Comparison of ENCODE assay signal across 14 cellular contexts in the genomic region with DNA sequence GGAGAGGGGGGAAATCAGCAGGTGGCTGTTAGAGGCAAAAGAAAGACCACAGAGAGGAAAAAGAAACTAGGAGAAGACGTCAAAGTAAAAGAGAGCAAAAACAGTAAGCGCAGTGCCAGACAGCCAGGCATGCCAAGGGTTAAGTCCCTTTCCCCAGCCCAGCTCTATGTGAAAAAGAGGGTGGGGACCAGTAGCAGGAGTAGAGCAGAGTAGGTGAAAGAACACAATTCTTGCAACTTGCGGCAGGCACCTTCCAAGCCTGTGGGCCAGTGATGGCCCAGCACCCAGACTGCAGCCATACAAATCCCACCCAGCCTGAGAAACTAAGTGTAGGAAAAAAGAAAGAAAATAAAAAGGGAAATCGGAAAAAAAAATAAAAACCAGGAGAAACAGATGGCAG.
DNase-seq lines count a peak whose midpoint lies in the region; ATAC-seq, FAIRE-seq and TF ChIP-seq lines count a peak whose summit lies in the region.
"Had no signal": no experiment of that assay in that cellular context is flagged by ENCODE, and none has a peak within 500 bp of the region (broad histone marks: within the 10 kb centered on the region; RNA-seq: fewer than 3 reads in every experiment).

No MANE protein-coding gene starts in this region.

- H3K27me3 Mint-ChIP-seq in GM23338 (ENCODE audit: insufficient read depth, low read depth, poor library complexity) (peaks cover 6% of the 10 kb centered on the region), WTC11 (ENCODE audit: low read depth) (peaks cover 10% of the 10 kb centered on the region)
- no peaks in the 10 kb centered on the region for H3K27me3 Mint-ChIP-seq in CD8-positive, alpha-beta T cell (ENCODE audit: low read depth)

- H3K9me3 ChIP-seq in CD8-positive, alpha-beta T cell (ENCODE audit: low read length) = peaks cover 13% of the 10 kb centered on the region
- H3K9me3 ChIP-seq: A549, BE2C, HAP-1 had no signal

- H3K36me3 Mint-ChIP-seq in GM23338 (ENCODE audit: low read depth) (peaks cover 32% of the 10 kb centered on the region), WTC11 (peaks cover 33% of the 10 kb centered on the region)
- H3K36me3 Mint-ChIP-seq in CD8-positive, alpha-beta T cell = peaks cover 3% of the 10 kb centered on the region

- intact Hi-C loops in CD8-positive, alpha-beta T cell (cut with DNase I, micrococcal nuclease) = no loop called here

- H3K27ac Mint-ChIP-seq in GM23338 (no peak overlapping the region), WTC11 (0 out of 2 replicates have a peak overlapping the region, but pooled peaks have one; percentile 4)
- no peak overlapping the region for H3K27ac Mint-ChIP-seq in CD8-positive, alpha-beta T cell

- H3K4me3 ChIP-seq in GM23338 = no peak overlapping the region
- no peak overlapping the region for H3K4me3 ChIP-seq in CD8-positive, alpha-beta T cell (ENCODE audit: low read depth, low read length)
- H3K4me3 ChIP-seq: A549, GM12878, GM23248, HAP-1, K562 had no signal

- H3K4me3 Mint-ChIP-seq in GM23338 (no peak overlapping the region), WTC11 (peak overlapping the region; percentile 35)
- no peak overlapping the region for H3K4me3 Mint-ChIP-seq in CD8-positive, alpha-beta T cell

- peak; percentile 58 for DNase-seq in GM23338 (ENCODE audit: low spot score)
- peak; percentile 19 for DNase-seq in WTC11 (ENCODE audit: low spot score)
- peak; percentile 49 for DNase-seq in islet precursor cell
- no peak for DNase-seq in NCI-H1092 treated with DMSO at 0.1 percent for 48 hours (lab: John Stamatoyannopoulos, UW)
- DNase-seq in CD8-positive, alpha-beta T cell = no peak
- no peak for DNase-seq in HTR-8/SVneo (ENCODE audit: insufficient read length, low spot score)
- DNase-seq: BE2C, DMS53, GM23248 had no signal

- POLR2A ChIA-PET in WTC11 (lab: Charles Lee) = interaction anchor here (0.5 to 1.0 kb wide), 2 partner anchors 64 to 454 kb away, joined by 4 read pairs; partner anchors contain the start of gene ZNF85
- POLR2A ChIA-PET in CD8-positive, alpha-beta T cell (lab: Charles Lee) = no interaction called here

- H3K27me3 ChIP-seq in GM23338 (ENCODE audit: insufficient read depth) = no peaks in the 10 kb centered on the region
- H3K27me3 ChIP-seq in CD8-positive, alpha-beta T cell (ENCODE audit: insufficient read depth, low read length) = no peaks in the 10 kb centered on the region
- H3K27me3 ChIP-seq: BE2C had no signal

- H3K36me3 ChIP-seq in GM23338 (ENCODE audit: insufficient read depth) = no peaks in the 10 kb centered on the region
- no peaks in the 10 kb centered on the region for H3K36me3 ChIP-seq in CD8-positive, alpha-beta T cell (ENCODE audit: insufficient read depth, low read length)
- H3K36me3 ChIP-seq: BE2C, HAP-1 had no signal

- H3K79me2 ChIP-seq in GM23338 (replicated peaks; ENCODE audit: insufficient read depth) = no peaks in the 10 kb centered on the region

- peak overlapping the region; percentile 4; the same call in 1 of the 2 replicates for H2AFZ ChIP-seq in GM23338
- H2AFZ ChIP-seq: GM23248 had no signal

- no peaks in the 10 kb centered on the region for H3F3A ChIP-seq in GM23338 (replicated peaks; ENCODE audit: low read depth)

- H3K4me1 Mint-ChIP-seq in GM23338 (no peaks in the 10 kb centered on the region), WTC11 (peaks cover 13% of the 10 kb centered on the region)
- no peaks in the 10 kb centered on the region for H3K4me1 Mint-ChIP-seq in CD8-positive, alpha-beta T cell (ENCODE audit: low read depth)

- CTCF ChIA-PET in WTC11 (lab: Charles Lee) = interaction anchor here (0.6 kb wide), 1 partner anchor 625 kb away, joined by 4 read pairs; no protein-coding TSS in a partner anchor
- CTCF ChIA-PET in CD8-positive, alpha-beta T cell (lab: Charles Lee) = interaction anchor here (0.6 kb wide), 1 partner anchor 105 kb away, joined by 3 read pairs; no protein-coding TSS in a partner anchor

- FAIRE-seq in HTR-8/SVneo (lab: Jason Lieb, UNC) = no peak
- FAIRE-seq: A549, GM12878, GM18507, K562 had no signal

- no peaks in the 10 kb centered on the region for H3K9me2 ChIP-seq in GM23338 (ENCODE audit: insufficient read depth)

- TF ChIP-seq CTCF in GM23338 (conservative IDR thresholded peaks at IDR 0.05; ENCODE audit: low read depth in 2 of 2) = no peak
- TF ChIP-seq CTCF in WTC11 (IDR thresholded peaks at IDR 0.05) = no peak
- TF ChIP-seq CTCF in CD8-positive, alpha-beta T cell (IDR thresholded peaks at IDR 0.05) = no peak

- H3K4me2 ChIP-seq in GM23338 = no peak overlapping the region
- H3K4me2 ChIP-seq: A549 had no signal

- no peak overlapping the region for H3K27ac ChIP-seq in GM23338 (ENCODE audit: low read depth)
- no peak overlapping the region for H3K27ac ChIP-seq in CD8-positive, alpha-beta T cell (ENCODE audit: low read depth, low read length)
- H3K27ac ChIP-seq: A549, GM23248 had no signal

- H3K4me1 ChIP-seq in GM23338 (ENCODE audit: insufficient read depth) = no peaks in the 10 kb centered on the region
- H3K4me1 ChIP-seq in CD8-positive, alpha-beta T cell (ENCODE audit: insufficient read depth, low read length) = no peaks in the 10 kb centered on the region
- H3K4me1 ChIP-seq: A549, BE2C, HAP-1 had no signal

- H3K9me3 Mint-ChIP-seq in GM23338 = peaks cover 90% of the 10 kb centered on the region
- H3K9me3 Mint-ChIP-seq in WTC11 = peaks cover 63% of the 10 kb centered on the region
- H3K9me3 Mint-ChIP-seq in CD8-positive, alpha-beta T cell = peaks cover 48% of the 10 kb centered on the region

- ATAC-seq in GM23338 (no peak), WTC11 (peak; percentile 94)
- ATAC-seq in CD8-positive, alpha-beta T cell = no peak
- ATAC-seq: A549, GM12878, K562 had no signal

- no peaks in the 10 kb centered on the region for H4K20me1 ChIP-seq in GM23338 (replicated peaks; ENCODE audit: insufficient read depth)

TF ChIP-seq in GM23338, 12 proteins besides CTCF, POLR2A, EP300 and RAD21 (continues in another document):
- TF ChIP-seq ZNF114 (CRISPR knock-in tag; IDR thresholded peaks at IDR 0.05) (no peak), JUNB (IDR thresholded peaks at IDR 0.05; ENCODE audit: unreplicated experiment) (no peak), EZH2phosphoT487 (IDR thresholded peaks at IDR 0.05; ENCODE audit: unreplicated experiment) (no peak), NANOG (IDR thresholded peaks at IDR 0.05; ENCODE audit: borderline replicate concordance) (no peak), POLR2AphosphoS5 (IDR thresholded peaks at IDR 0.05; ENCODE audit: low read depth) (no peak), EZH2 (IDR thresholded peaks at IDR 0.05; ENCODE audit: low read depth, unreplicated experiment) (no peak), ZNF331 (CRISPR knock-in tag; IDR thresholded peaks at IDR 0.05; ENCODE audit: low read depth) (no peak)
- TF ChIP-seq, protein P1, sequence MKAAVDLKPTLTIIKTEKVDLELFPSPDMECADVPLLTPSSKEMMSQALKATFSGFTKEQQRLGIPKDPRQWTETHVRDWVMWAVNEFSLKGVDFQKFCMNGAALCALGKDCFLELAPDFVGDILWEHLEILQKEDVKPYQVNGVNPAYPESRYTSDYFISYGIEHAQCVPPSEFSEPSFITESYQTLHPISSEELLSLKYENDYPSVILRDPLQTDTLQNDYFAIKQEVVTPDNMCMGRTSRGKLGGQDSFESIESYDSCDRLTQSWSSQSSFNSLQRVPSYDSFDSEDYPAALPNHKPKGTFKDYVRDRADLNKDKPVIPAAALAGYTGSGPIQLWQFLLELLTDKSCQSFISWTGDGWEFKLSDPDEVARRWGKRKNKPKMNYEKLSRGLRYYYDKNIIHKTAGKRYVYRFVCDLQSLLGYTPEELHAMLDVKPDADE (IDR thresholded peaks at IDR 0.05) = no peak

TF ChIP-seq in WTC11, 78 proteins besides CTCF, POLR2A, EP300 and RAD21 (continues in another document):
- TF ChIP-seq ZNF232 (CRISPR knock-in tag; IDR thresholded peaks at IDR 0.05) = no peak
- TF ChIP-seq ZNF396 (CRISPR knock-in tag; IDR thresholded peaks at IDR 0.05; ENCODE audit: borderline replicate concordance) = no peak
- no peak for TF ChIP-seq ESRRA (CRISPR knock-in tag; IDR thresholded peaks at IDR 0.05; ENCODE audit: borderline replicate concordance)
- no peak for TF ChIP-seq ZNF263 (CRISPR knock-in tag; IDR thresholded peaks at IDR 0.05; ENCODE audit: low read depth)
- TF ChIP-seq TEAD1 (CRISPR knock-in tag; IDR thresholded peaks at IDR 0.05) = no peak
- TF ChIP-seq, protein P2, sequence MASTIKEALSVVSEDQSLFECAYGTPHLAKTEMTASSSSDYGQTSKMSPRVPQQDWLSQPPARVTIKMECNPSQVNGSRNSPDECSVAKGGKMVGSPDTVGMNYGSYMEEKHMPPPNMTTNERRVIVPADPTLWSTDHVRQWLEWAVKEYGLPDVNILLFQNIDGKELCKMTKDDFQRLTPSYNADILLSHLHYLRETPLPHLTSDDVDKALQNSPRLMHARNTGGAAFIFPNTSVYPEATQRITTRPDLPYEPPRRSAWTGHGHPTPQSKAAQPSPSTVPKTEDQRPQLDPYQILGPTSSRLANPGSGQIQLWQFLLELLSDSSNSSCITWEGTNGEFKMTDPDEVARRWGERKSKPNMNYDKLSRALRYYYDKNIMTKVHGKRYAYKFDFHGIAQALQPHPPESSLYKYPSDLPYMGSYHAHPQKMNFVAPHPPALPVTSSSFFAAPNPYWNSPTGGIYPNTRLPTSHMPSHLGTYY (CRISPR knock-in tag; IDR thresholded peaks at IDR 0.05) = no peak
- no peak for TF ChIP-seq PRDM15 (CRISPR knock-in tag; IDR thresholded peaks at IDR 0.05)

Comparison
In these comparisons a context has a peak if more than half of its experiments do, and no peak if none do; other contexts are left out.
1. DNase-seq: peak in GM23338 (single experiment), WTC11 (single experiment) and islet precursor cell (single experiment); none in NCI-H1092 treated with DMSO at 0.1 percent for 48 hours (single experiment), CD8-positive, alpha-beta T cell (0 of 7) and HTR-8/SVneo (single experiment).